ENCODE assay signal across 16 cellular contexts in genomic region chr21:25362375-25363267, GRCh38.
"Had no signal": no experiment of that assay in that cellular context is flagged by ENCODE, and none has a peak within 500 bp of the region (broad histone marks: within the 10 kb centered on the region; RNA-seq: fewer than 3 reads in every experiment).

No MANE protein-coding gene starts in this region.

- FAIRE-seq: astrocyte, bronchial epithelial cell had no signal

- H3K4me3 ChIP-seq: sigmoid colon had no signal

- ATAC-seq: natural killer cell; SK-N-SH treated with all-trans-retinoic acid at 6 μM for 48 hours; stimulated activated memory B cell treated with anti-CD40 and anti-IgM and Interleukin-4, amounts not matched to agents 10 μg/mL and 1 μg/mL and 100 μg/mL, for 72 hours had no signal

- DNase-seq: activated CD4-positive, CD25-positive, alpha-beta regulatory T cell treated with anti-CD3 and anti-CD28 coated beads, Interleukin-2, amount 50 U/mL, for 72 hours; activated CD8-positive, alpha-beta memory T cell treated with anti-CD3 and anti-CD28 coated beads for 24 hours; activated gamma-delta T cell; effector memory CD4-positive, alpha-beta T cell; foreskin melanocyte; mesenchymal stem cell; natural killer cell; sigmoid colon; T-helper 1 cell; T1000 had no signal

- H3K27ac Mint-ChIP-seq: dendritic cell treated with granulocyte-macrophage colony-stimulating factor and Interleukin-4, amounts not matched to agents 40 ng/mL and 50 ng/mL, for 4 days; natural killer cell; stimulated activated memory B cell treated with anti-CD40 and anti-IgM and Interleukin-4, amounts not matched to agents 10 μg/mL and 1 μg/mL and 100 μg/mL, for 72 hours; type B pancreatic cell had no signal

- H3K36me3 Mint-ChIP-seq: natural killer cell, type B pancreatic cell had no signal

- H3K4me3 Mint-ChIP-seq: dendritic cell treated with granulocyte-macrophage colony-stimulating factor and Interleukin-4, amounts not matched to agents 40 ng/mL and 50 ng/mL, for 4 days; natural killer cell; stimulated activated memory B cell treated with anti-CD40 and anti-IgM and Interleukin-4, amounts not matched to agents 10 μg/mL and 1 μg/mL and 100 μg/mL, for 72 hours; type B pancreatic cell had no signal

- H3K9me3 Mint-ChIP-seq: dendritic cell treated with granulocyte-macrophage colony-stimulating factor and Interleukin-4, amounts not matched to agents 40 ng/mL and 50 ng/mL, for 4 days had no signal

- H3K27me3 Mint-ChIP-seq: dendritic cell treated with granulocyte-macrophage colony-stimulating factor and Interleukin-4, amounts not matched to agents 40 ng/mL and 50 ng/mL, for 4 days; stimulated activated memory B cell treated with anti-CD40 and anti-IgM and Interleukin-4, amounts not matched to agents 10 μg/mL and 1 μg/mL and 100 μg/mL, for 72 hours; type B pancreatic cell had no signal

- H3K4me1 Mint-ChIP-seq: natural killer cell had no signal
